Comparison of ENCODE assay signal across 14 cellular contexts in the genomic region with DNA sequence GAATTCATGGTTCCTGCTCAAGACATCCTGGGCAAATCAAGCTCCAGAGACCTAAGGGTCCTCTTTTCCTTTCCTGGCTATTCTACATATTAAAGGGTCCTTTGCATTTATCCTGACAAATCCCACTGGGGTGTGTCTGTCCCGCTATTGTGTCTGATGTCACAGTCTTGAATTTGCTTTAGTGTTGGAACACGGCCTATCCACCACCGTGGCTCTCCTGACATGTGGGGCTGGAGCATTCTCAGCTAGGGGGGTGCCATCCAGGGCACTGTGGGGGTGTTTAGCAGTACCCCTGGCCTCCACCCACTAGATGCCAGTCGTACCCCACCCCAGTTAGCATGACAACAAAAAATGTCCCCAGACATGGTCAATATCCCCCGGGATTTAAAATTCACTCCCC.
"Had no signal": no experiment of that assay in that cellular context is flagged by ENCODE, and none has a peak within 500 bp of the region (broad histone marks: within the 10 kb centered on the region; RNA-seq: fewer than 3 reads in every experiment).

No MANE protein-coding gene starts in this region.

- H3K27me3 ChIP-seq: foreskin keratinocyte had no signal

- H3K36me3 Mint-ChIP-seq: immature natural killer cell; naive thymus-derived CD8-positive, alpha-beta T cell had no signal

- H3K9me3 ChIP-seq: lower lobe of right lung, psoas muscle, stomach had no signal

- ATAC-seq: foreskin keratinocyte; left cardiac atrium; lower lobe of right lung; naive thymus-derived CD8-positive, alpha-beta T cell; psoas muscle; sciatic nerve had no signal

- H3K4me1 ChIP-seq: foreskin keratinocyte, psoas muscle had no signal

- H3K27ac ChIP-seq: cardiac muscle cell, foreskin keratinocyte, lower lobe of right lung, psoas muscle, stomach had no signal

- H3K36me3 ChIP-seq: cardiac muscle cell, lower lobe of right lung, stomach had no signal

- H3K27ac Mint-ChIP-seq: activated T-helper 2 cell treated with anti-CD3 and anti-CD28 coated beads, Interferon-gamma antibody, Interleukin-2, Interleukin-4, amounts not matched to agents 10 μg/mL and 5 μg/mL and 100 μg/mL, durations not matched to agents 14 hours and 24 hours and 36 hours; naive thymus-derived CD8-positive, alpha-beta T cell had no signal

- H3K4me3 ChIP-seq: cardiac muscle cell, lower lobe of right lung, psoas muscle, stomach had no signal

- H3K9me3 Mint-ChIP-seq: activated T-helper 2 cell treated with anti-CD3 and anti-CD28 coated beads, Interferon-gamma antibody, Interleukin-2, Interleukin-4, amounts not matched to agents 10 μg/mL and 5 μg/mL and 100 μg/mL, durations not matched to agents 14 hours and 24 hours and 36 hours; immature natural killer cell; naive thymus-derived CD8-positive, alpha-beta T cell had no signal

- DNase-seq: activated CD4-positive, CD25-positive, alpha-beta regulatory T cell treated with anti-CD3 and anti-CD28 coated beads, Interleukin-2, amount 50 U/mL, for 72 hours; foreskin keratinocyte; immature natural killer cell; left cardiac atrium; lower lobe of right lung; midbrain; naive thymus-derived CD8-positive, alpha-beta T cell; occipital lobe; psoas muscle; stomach; SW 1271 had no signal

- H3K4me3 Mint-ChIP-seq: naive thymus-derived CD8-positive, alpha-beta T cell had no signal
